ENCODE assay signal across 8 cellular contexts in genomic region chr11:47766363-47767227, GRCh38. TPM values are rescaled to one million over a fixed set of nuclear protein-coding genes. Genes with fewer than 3 reads are reported as not detected.
DNase-seq lines count a peak whose midpoint lies in the region; ATAC-seq, FAIRE-seq and TF ChIP-seq lines count a peak whose summit lies in the region.

No MANE protein-coding gene starts in this region.

- peaks cover 43% of the 10 kb centered on the region for H3K36me3 Mint-ChIP-seq in central memory CD8-positive, alpha-beta T cell (ENCODE audit: insufficient read depth)

- TF ChIP-seq POLR2A in GM12892 (IDR thresholded peaks at IDR 0.05; ENCODE audit: low read depth, low read length): peak; percentile 67; the same call in 1 of the 2 replicates

- H3K4me3 ChIP-seq in HAP-1 (peak overlapping the region; percentile 62), MM.1S (ENCODE audit: low read length) (peak overlapping the region; percentile 90)

- TF ChIP-seq CTCF in MM.1S (IDR thresholded peaks at IDR 0.05; ENCODE audit: low read length): no peak

- peak overlapping the region; percentile 89 for H3K4me3 Mint-ChIP-seq in central memory CD8-positive, alpha-beta T cell

- peaks cover 29% of the 10 kb centered on the region for H3K4me1 Mint-ChIP-seq in central memory CD8-positive, alpha-beta T cell

- ATAC-seq in activated CD4-positive, CD25-positive, alpha-beta regulatory T cell treated with anti-CD3 and anti-CD28 coated beads, Interleukin-2, amount 50 U/mL, for 24 hours: peak; percentile 48 to 49
- peak; percentile 60 for ATAC-seq in central memory CD8-positive, alpha-beta T cell (replicated peaks; ENCODE audit: extremely low read depth, poor library complexity, severe bottlenecking)

- no peaks in the 10 kb centered on the region for H3K27me3 Mint-ChIP-seq in central memory CD8-positive, alpha-beta T cell

- H3F3A ChIP-seq in MM.1S (ENCODE audit: insufficient read depth, low read length): peaks cover 10% of the 10 kb centered on the region

- peak overlapping the region; percentile 99 for H3K9ac ChIP-seq in MM.1S (ENCODE audit: low read length)

- H3K36me3 ChIP-seq in HAP-1 (replicated peaks) (peaks cover 43% of the 10 kb centered on the region), MM.1S (replicated peaks; ENCODE audit: insufficient read depth, low read length) (peaks cover 3% of the 10 kb centered on the region; the same call in 1 of the 2 replicates)

- peaks cover 14% of the 10 kb centered on the region for H3K4me1 ChIP-seq in HAP-1
- peaks cover 13% of the 10 kb centered on the region for H3K4me1 ChIP-seq in MM.1S (ENCODE audit: low read length)

- H3K27me3 ChIP-seq in HAP-1 (ENCODE audit: low read depth): no peaks in the 10 kb centered on the region
- no peaks in the 10 kb centered on the region for H3K27me3 ChIP-seq in MM.1S (replicated peaks; ENCODE audit: insufficient read depth, low read length)

- H3K27ac ChIP-seq in MM.1S (ENCODE audit: low read length): peak overlapping the region; percentile 90

- peak overlapping the region; percentile 100 for H3K27ac Mint-ChIP-seq in central memory CD8-positive, alpha-beta T cell (ENCODE audit: low read depth)

- FAIRE-seq in GM12892 (lab: Jason Lieb, UNC): peak; percentile 83

- peak; percentile 30 for DNase-seq in GM12892 (ENCODE audit: insufficient read length)
- DNase-seq in HAP-1 (ENCODE audit: low spot score in 2 of 2): peak; percentile 13 to 45
- peak; percentile 73 for DNase-seq in MM.1S
- DNase-seq in central memory CD8-positive, alpha-beta T cell (ENCODE audit: low spot score in 2 of 2): peak; percentile 56 to 73
- DNase-seq in kidney glomerular epithelial cell (lab: John Stamatoyannopoulos, UW): peak; percentile 42
- peak; percentile 72 to 73 for DNase-seq in stimulated activated CD4-positive, alpha-beta T cell treated with anti-CD3 and anti-CD28 coated beads, Interleukin-15, amount 100 ng/mL, for 48 hours (ENCODE audit: low read depth in 2 of 2)
- DNase-seq in DMS114 treated with DMSO at 0.1 percent for 48 hours (lab: John Stamatoyannopoulos, UW; ENCODE audit: unreplicated experiment): no peak

- H3K9me2 ChIP-seq in MM.1S (replicated peaks; ENCODE audit: insufficient read depth, low read length): no peaks in the 10 kb centered on the region

- H3K79me2 ChIP-seq in MM.1S (ENCODE audit: low read length): peaks cover 55% of the 10 kb centered on the region

- H4K20me1 ChIP-seq in MM.1S (ENCODE audit: insufficient read depth, low read length): 0 out of 2 replicates have a peak, but pooled peaks cover 5% of the 10 kb centered on the region

- H3K9me3 ChIP-seq in HAP-1 (no peaks in the 10 kb centered on the region), MM.1S (replicated peaks; ENCODE audit: insufficient read depth, low read length) (no peaks in the 10 kb centered on the region)

- H3K4me2 ChIP-seq in MM.1S (ENCODE audit: low read depth, low read length): peak overlapping the region; percentile 56; the same call in 1 of the 2 replicates

- H3K9me3 Mint-ChIP-seq in central memory CD8-positive, alpha-beta T cell: no peaks in the 10 kb centered on the region

- H2AFZ ChIP-seq in MM.1S (ENCODE audit: low read length): peak overlapping the region; percentile 31; the same call in 1 of the 2 replicates

- in situ Hi-C loops in HAP-1 (cut with MboI; ENCODE audit: low sequenced_read_pairs): no loop called here

RNA-seq across cellular contexts. Expression of gene FNBP4, which starts 0.5 kb away (rescaled TPM):
- 72.0 TPM for polyA plus RNA-seq in GM12892 (2012; ENCODE audit: missing spikeins)

RNA-seq across cellular contexts. Expression of gene AGBL2, which starts 51.4 kb away (rescaled TPM):
- 4.9 TPM for polyA plus RNA-seq in GM12892 (2012; ENCODE audit: missing spikeins)
